In genomic region chr15:90097475-90097874, GRCh38 we compare ENCODE assay signal across 8 cellular contexts. TPM values are rescaled to one million over a fixed set of nuclear protein-coding genes. Genes with fewer than 3 reads are reported as not detected.
DNase-seq lines count a peak whose midpoint lies in the region; ATAC-seq and TF ChIP-seq lines count a peak whose summit lies in the region.

No MANE protein-coding gene starts in this region.

- TF ChIP-seq CTCF in thoracic aorta (IDR thresholded peaks at IDR 0.05) = no peak

- no peaks in the 10 kb centered on the region for H3K27me3 ChIP-seq in thoracic aorta (replicated peaks; ENCODE audit: insufficient read depth)

- ATAC-seq in HG03196 (IDR thresholded peaks at IDR 0.05; ENCODE audit: unreplicated experiment) (peak; percentile 58), thoracic aorta (ENCODE audit: insufficient number of reproducible peaks, low FRiP score, low read depth) (no peak)

- H3K4me3 ChIP-seq in thoracic aorta = peak overlapping the region; percentile 1

- peaks cover 24 to 59% of the 10 kb centered on the region in 2 donors for H3K4me1 ChIP-seq in thoracic aorta (ENCODE audit: control insufficient read depth in 1 of 2, low read depth in 2 of 2)

- peak overlapping the region; percentile 17 to 58 for H3K27ac ChIP-seq in thoracic aorta

- DNase-seq in SIG-M5 treated with dmso at 0.1 percent for 504 hours (lab: John Stamatoyannopoulos, UW; ENCODE audit: unreplicated experiment) = peak; percentile 55
- DNase-seq in SIG-M5 (lab: John Stamatoyannopoulos, UW) = no peak
- DNase-seq in activated CD4-positive, alpha-beta T cell treated with anti-CD3 and anti-CD28 coated beads, Interleukin-2, amount 50 U/mL, for 1 hour = peak; percentile 38
- DNase-seq in kidney tubule cell (ENCODE audit: low spot score) = peak; percentile 22
- no peak for DNase-seq in thoracic aorta (ENCODE audit: low spot score)
- DNase-seq in LoVo (ENCODE audit: low spot score) = no peak
- DNase-seq in dermis blood vessel endothelial cell = no peak

- H3K9me3 ChIP-seq in thoracic aorta = no peaks in the 10 kb centered on the region

- no peaks in the 10 kb centered on the region for H3K36me3 ChIP-seq in thoracic aorta

RNA-seq across cellular contexts. Expression of gene IDH2, which starts 4.8 kb away (rescaled TPM):
- total RNA-seq in thoracic aorta = 10 to 100 TPM; 24.5 to 46.6 TPM
- total RNA-seq in dermis blood vessel endothelial cell = 77.3 and 127 TPM in 2 replicates

Comparison
In these comparisons a context has a peak if more than half of its experiments do, and no peak if none do; other contexts are left out.
1. DNase-seq: peak in SIG-M5 treated with dmso at 0.1 percent for 504 hours (single experiment), activated CD4-positive, alpha-beta T cell treated with anti-CD3 and anti-CD28 coated beads, Interleukin-2, amount 50 U/mL, for 1 hour (single experiment) and kidney tubule cell (single experiment); none in SIG-M5 (single experiment), thoracic aorta (single experiment), LoVo (single experiment) and dermis blood vessel endothelial cell (single experiment).